Comparison of ENCODE assay signal across 11 cellular contexts in genomic region chr14:94144765-94145164, GRCh38. TPM values are rescaled to one million over a fixed set of nuclear protein-coding genes. Genes with fewer than 3 reads are reported as not detected.
DNase-seq lines count a peak whose midpoint lies in the region; ATAC-seq, FAIRE-seq and TF ChIP-seq lines count a peak whose summit lies in the region.
"Had no signal": no experiment of that assay in that cellular context is flagged by ENCODE, and none has a peak within 500 bp of the region (broad histone marks: within the 10 kb centered on the region; RNA-seq: fewer than 3 reads in every experiment).

No MANE protein-coding gene starts in this region.

- TF ChIP-seq CTCF in HCT116 (IDR thresholded peaks at IDR 0.05 in 2 of 3, conservative IDR thresholded peaks at IDR 0.05 in 1 of 3; ENCODE audit: borderline replicate concordance in 1 of 3, insufficient read depth in 1 of 3, low read depth in 2 of 3, low read length in 2 of 3) (no peak), WTC11 (IDR thresholded peaks at IDR 0.05) (no peak), keratinocyte (optimal IDR thresholded peaks at IDR 0.05 in 1 of 3, IDR thresholded peaks at IDR 0.05 in 1 of 3, conservative IDR thresholded peaks at IDR 0.05 in 1 of 3; ENCODE audit: extremely low read depth in 1 of 3, insufficient read depth in 2 of 3, low read length in 3 of 3) (no peak)

- H3K27ac Mint-ChIP-seq in WTC11: peak overlapping the region; percentile 39; the same call in 1 of the 2 replicates
- H3K27ac Mint-ChIP-seq: activated T-helper 1 cell treated with anti-CD3 and anti-CD28 coated beads, Interleukin-12 subunit alpha, Interleukin-12 subunit beta, Interleukin-2, Interleukin-4 antibody, amounts not matched to agents 30 ng/mL and 10 ng/mL and 1 ng/mL, durations not matched to agents 14 hours and 24 hours and 36 hours; CD8-positive, alpha-beta T cell had no signal

- no peaks in the 10 kb centered on the region for H3K36me3 Mint-ChIP-seq in WTC11
- H3K36me3 Mint-ChIP-seq: CD8-positive, alpha-beta T cell had no signal

- peak overlapping the region; percentile 9; the same call in 1 of the 2 replicates for H3K4me2 ChIP-seq in HCT116 (ENCODE audit: low read length)
- H3K4me2 ChIP-seq in keratinocyte (ENCODE audit: control insufficient read depth, extremely low read depth, insufficient read depth, low read depth, low read length): no peak overlapping the region

- no peak overlapping the region for H3K4me3 Mint-ChIP-seq in WTC11
- H3K4me3 Mint-ChIP-seq: activated T-helper 1 cell treated with anti-CD3 and anti-CD28 coated beads, Interleukin-12 subunit alpha, Interleukin-12 subunit beta, Interleukin-2, Interleukin-4 antibody, amounts not matched to agents 30 ng/mL and 10 ng/mL and 1 ng/mL, durations not matched to agents 14 hours and 24 hours and 36 hours; CD8-positive, alpha-beta T cell had no signal

- dilution Hi-C loops in keratinocyte (cut with MboI; ENCODE audit: extremely low pct_ligation_motif_present, low sequenced_read_pairs): no loop called here

- POLR2A ChIA-PET in HCT116 (lab: Charles Lee): interaction anchor here (0.8 to 1.3 kb wide), 2 partner anchors 8 to 28 kb away, joined by 4 to 5 read pairs; no protein-coding TSS in a partner anchor
- POLR2A ChIA-PET in WTC11 (lab: Charles Lee): interaction anchor here (0.9 kb wide), 1 partner anchor 29 kb away, joined by 5 read pairs; the partner anchor contains the start of gene PPP4R4

- RAD21 ChIA-PET in HCT116 (lab: Charles Lee; ENCODE audit: low non-redundant PET in 1 of 2, low total read pairs in 2 of 2, uncharacterized antibody in 2 of 2, unreplicated experiment in 2 of 2): interaction anchor here in 1 of 2 experiments (1.2 kb wide), 1 partner anchor 24 kb away, joined by 3 read pairs; no protein-coding TSS in a partner anchor

- H3K9me1 ChIP-seq in keratinocyte (ENCODE audit: control insufficient read depth, extremely low read depth, insufficient read depth, low read length): no peaks in the 10 kb centered on the region

- H3K79me2 ChIP-seq in HCT116 (ENCODE audit: insufficient read depth, low read length) (no peaks in the 10 kb centered on the region), keratinocyte (ENCODE audit: control insufficient read depth, insufficient read depth, low read length) (no peaks in the 10 kb centered on the region)

- H3K27me3 ChIP-seq in HCT116 (ENCODE audit: insufficient read depth, low read length) (no peaks in the 10 kb centered on the region), keratinocyte (ENCODE audit: control insufficient read depth, extremely low read depth, insufficient read depth, low read length) (no peaks in the 10 kb centered on the region)

- no peak overlapping the region for H3K27ac ChIP-seq in HCT116 (ENCODE audit: low read depth, low read length)
- no peak overlapping the region for H3K27ac ChIP-seq in keratinocyte (ENCODE audit: control insufficient read depth, insufficient read depth, low read length)
- H3K27ac ChIP-seq: left ventricle myocardium inferior had no signal

- peak overlapping the region; percentile 56 for H2AFZ ChIP-seq in HCT116 (ENCODE audit: low read depth, low read length, poor library complexity, severe bottlenecking)
- H2AFZ ChIP-seq in keratinocyte (ENCODE audit: control insufficient read depth, low read length): peak overlapping the region; percentile 16

- TF ChIP-seq RAD21 in HCT116 (IDR thresholded peaks at IDR 0.05; ENCODE audit: low read depth): no peak

- no peaks in the 10 kb centered on the region for H3K9me3 ChIP-seq in HCT116 (ENCODE audit: control insufficient read depth in 1 of 2, insufficient read depth in 1 of 2, low read depth in 1 of 2, low read length in 2 of 2)
- no peaks in the 10 kb centered on the region for H3K9me3 ChIP-seq in keratinocyte (ENCODE audit: control insufficient read depth, low read depth, low read length)
- H3K9me3 ChIP-seq: left ventricle myocardium inferior had no signal

- H3K36me3 ChIP-seq in HCT116 (ENCODE audit: control insufficient read depth in 1 of 2, insufficient read depth in 2 of 2, low read length in 2 of 2): no peaks in the 10 kb centered on the region
- no peaks in the 10 kb centered on the region for H3K36me3 ChIP-seq in keratinocyte (ENCODE audit: control insufficient read depth in 2 of 2, extremely low read depth in 1 of 2, insufficient read depth in 2 of 2, low read length in 2 of 2)
- H3K36me3 ChIP-seq: left ventricle myocardium inferior had no signal

- no TSS peak for BruUV-seq in HCT116 (replicated peaks; lab: Mats Ljungman, UMichigan)

- no peaks in the 10 kb centered on the region for H3K9me2 ChIP-seq in HCT116 (ENCODE audit: insufficient read depth)

- H3K4me3 ChIP-seq in HCT116 (replicated peaks in 1 of 2; ENCODE audit: low read depth in 1 of 2, low read length in 2 of 2) (no peak overlapping the region), keratinocyte (ENCODE audit: control insufficient read depth in 2 of 3, extremely low read depth in 1 of 3, insufficient read depth in 2 of 3, low read depth in 1 of 3, low read length in 3 of 3) (no peak overlapping the region)
- H3K4me3 ChIP-seq: left ventricle myocardium inferior had no signal

- peaks cover 3 to 10% of the 10 kb centered on the region in 2 experiments; a peak in 3 of 4 replicates for H3K4me1 ChIP-seq in HCT116 (ENCODE audit: control insufficient read depth in 1 of 2, insufficient read depth in 2 of 2, low read length in 2 of 2)
- H3K4me1 ChIP-seq in keratinocyte (ENCODE audit: control insufficient read depth, extremely low read depth, insufficient read depth, low read length): no peaks in the 10 kb centered on the region
- H3K4me1 ChIP-seq: left ventricle myocardium inferior had no signal

- no peaks in the 10 kb centered on the region; the same call in 1 of the 2 replicates for H3K27me3 Mint-ChIP-seq in WTC11 (ENCODE audit: low read depth)

- intact Hi-C loops in HCT116 (cut with micrococcal nuclease): no loop called here

- H3K9ac ChIP-seq in HCT116 (ENCODE audit: low read length) (no peak overlapping the region), keratinocyte (ENCODE audit: control insufficient read depth, extremely low read depth, insufficient read depth, low read length) (no peak overlapping the region)

- CTCF ChIA-PET in HCT116 (lab: Charles Lee): interaction anchor here (0.6 to 5.9 kb wide), 3 partner anchors 8 to 35 kb away, joined by 3 to 37 read pairs (median 4); no protein-coding TSS in a partner anchor
- CTCF ChIA-PET in WTC11 (lab: Charles Lee): interaction anchor here (0.7 to 2.1 kb wide), 8 partner anchors 8 to 205 kb away, joined by 3 to 9 read pairs (median 5); partner anchors contain the start of genes DDX24, IFI27L1, IFI27L2 and PPP4R4

- peaks cover 13% of the 10 kb centered on the region for H3K4me1 Mint-ChIP-seq in WTC11

- H3K9me3 Mint-ChIP-seq in WTC11: no peaks in the 10 kb centered on the region
- H3K9me3 Mint-ChIP-seq: activated T-helper 1 cell treated with anti-CD3 and anti-CD28 coated beads, Interleukin-12 subunit alpha, Interleukin-12 subunit beta, Interleukin-2, Interleukin-4 antibody, amounts not matched to agents 30 ng/mL and 10 ng/mL and 1 ng/mL, durations not matched to agents 14 hours and 24 hours and 36 hours; CD8-positive, alpha-beta T cell had no signal

- no peak for FAIRE-seq in keratinocyte (lab: Jason Lieb, UNC)

- DNase-seq in ELF-1 (ENCODE audit: low read depth, low spot score): peak; percentile 33
- peak; percentile 8 for DNase-seq in HCT116 (ENCODE audit: low read depth, low spot score)
- DNase-seq in WTC11 (ENCODE audit: low spot score): peak; percentile 27
- DNase-seq in keratinocyte (ENCODE audit: low read depth, low spot score): no peak
- no peak for DNase-seq in activated effector memory CD4-positive, alpha-beta T cell treated with anti-CD3 and anti-CD28 coated beads, Interleukin-2, amount 50 U/mL, for 16 hours
- DNase-seq in NCI-H1048 (lab: John Stamatoyannopoulos, UW): no peak
- DNase-seq: CD8-positive, alpha-beta T cell; left ventricle myocardium inferior; NCI-H226 had no signal

- TF ChIP-seq POLR2A in HCT116 (IDR thresholded peaks at IDR 0.05; ENCODE audit: borderline replicate concordance, extremely low read depth, insufficient read depth, insufficient read length): peak; percentile 41

- ATAC-seq in HCT116 (peak; percentile 31; the same call in 1 of the 2 replicates), WTC11 (peak; percentile 93), HG02571 (IDR thresholded peaks at IDR 0.05; ENCODE audit: unreplicated experiment) (no peak)
- ATAC-seq: CD8-positive, alpha-beta T cell had no signal

- H4K20me1 ChIP-seq in HCT116 (ENCODE audit: insufficient read depth) (no peaks in the 10 kb centered on the region), keratinocyte (ENCODE audit: control insufficient read depth, extremely low read depth, insufficient read depth, low read length) (no peaks in the 10 kb centered on the region)

RNA-seq across cellular contexts. Expression of gene IFI27L2, which starts 15.4 kb away (rescaled TPM):
- total RNA-seq in HCT116 (2021; ENCODE audit: unreplicated experiment) (42.9 TPM), WTC11 (2021) (22.1 to 37.2 TPM (median 35.5 TPM) in 3 replicates)
- polyA plus RNA-seq in HCT116 (2012): 78.8 and 80.0 TPM in 2 replicates
- polyA plus RNA-seq in keratinocyte: 67.5 to 179 TPM (median 82.2 TPM) in 3 replicates
- polyA plus RNA-seq in keratinocyte (2011; ENCODE audit: low read depth): 13.2 TPM
- 69.1 and 147 TPM in 2 replicates for polyA plus RNA-seq in keratinocyte (2011; cell fraction: cytosol; rRNA removed)
- polyA plus RNA-seq in keratinocyte (2011; cell fraction: nucleus; rRNA removed): 49.5 and 57.5 TPM in 2 replicates
- 92.1 and 193 TPM in 2 replicates for polyA plus RNA-seq in keratinocyte (2012; ENCODE audit: low replicate concordance)
- polyA minus RNA-seq in keratinocyte: 32.7 to 59.4 TPM (median 35.4 TPM) in 3 replicates
- polyA minus RNA-seq in keratinocyte (2011; cell fraction: cytosol; rRNA and poly(A)+ RNA removed): 191 TPM
- polyA minus RNA-seq in keratinocyte (2011; cell fraction: nucleus; rRNA and poly(A)+ RNA removed): 9.8 and 11.2 TPM in 2 replicates

RNA-seq across cellular contexts. Expression of gene PPP4R4, which starts 29.4 kb away (rescaled TPM):
- total RNA-seq in HCT116 (2021; ENCODE audit: unreplicated experiment) (5.5 TPM), WTC11 (2021) (8.1 to 9.6 TPM (median 8.2 TPM) in 3 replicates)
- polyA plus RNA-seq in HCT116 (2012): 1.3 and 1.9 TPM in 2 replicates
- polyA plus RNA-seq in keratinocyte: 8.1 to 9.0 TPM (median 8.9 TPM) in 3 replicates
- 3.3 TPM for polyA plus RNA-seq in keratinocyte (2011; ENCODE audit: low read depth)
- 5.8 and 7.2 TPM in 2 replicates for polyA plus RNA-seq in keratinocyte (2011; cell fraction: cytosol; rRNA removed)
- polyA plus RNA-seq in keratinocyte (2011; cell fraction: nucleus; rRNA removed): 8.4 and 10.8 TPM in 2 replicates
- polyA plus RNA-seq in keratinocyte (2012; ENCODE audit: low replicate concordance): 4.3 and 5.0 TPM in 2 replicates
- polyA minus RNA-seq in keratinocyte: 11.9 to 22.0 TPM (median 16.6 TPM) in 3 replicates
- 3.1 TPM for polyA minus RNA-seq in keratinocyte (2011; cell fraction: cytosol; rRNA and poly(A)+ RNA removed)
- 18.1 and 22.1 TPM in 2 replicates for polyA minus RNA-seq in keratinocyte (2011; cell fraction: nucleus; rRNA and poly(A)+ RNA removed)
- total RNA-seq: CD8-positive, alpha-beta T cell; left ventricle myocardium inferior had no signal

RNA-seq across cellular contexts. Expression of gene IFI27, which starts 34.2 kb away (rescaled TPM):
- total RNA-seq in HCT116 (2021; ENCODE audit: unreplicated experiment): 3.8 TPM
- 3.4 and 7.8 TPM in 2 replicates for polyA plus RNA-seq in HCT116 (2012)
- 1.8 to 3.2 TPM (median 2.4 TPM) in 3 replicates for total RNA-seq in WTC11 (2021)
- 1,132 to 3,594 TPM (median 2,783 TPM) in 3 replicates for polyA plus RNA-seq in keratinocyte
- polyA plus RNA-seq in keratinocyte (2011; ENCODE audit: low read depth): 20.3 TPM
- 1,962 and 3,733 TPM in 2 replicates for polyA plus RNA-seq in keratinocyte (2011; cell fraction: cytosol; rRNA removed)
- polyA plus RNA-seq in keratinocyte (2011; cell fraction: nucleus; rRNA removed): 1,216 and 1,507 TPM in 2 replicates
- polyA plus RNA-seq in keratinocyte (2012; ENCODE audit: low replicate concordance): 221 and 1,754 TPM in 2 replicates
- 758 to 2,926 TPM (median 795 TPM) in 3 replicates for polyA minus RNA-seq in keratinocyte
- polyA minus RNA-seq in keratinocyte (2011; cell fraction: cytosol; rRNA and poly(A)+ RNA removed): 1,322 TPM
- 228 and 282 TPM in 2 replicates for polyA minus RNA-seq in keratinocyte (2011; cell fraction: nucleus; rRNA and poly(A)+ RNA removed)

Comparison
In these comparisons a context has a peak if more than half of its experiments do, and no peak if none do; other contexts are left out.
1. DNase-seq: peak in ELF-1 (single experiment), HCT116 (single experiment) and WTC11 (single experiment); none in keratinocyte (single experiment), activated effector memory CD4-positive, alpha-beta T cell treated with anti-CD3 and anti-CD28 coated beads, Interleukin-2, amount 50 U/mL, for 16 hours (single experiment) and NCI-H1048 (single experiment).